Comparison of ENCODE assay signal across 1 cellular context in genomic region chr2:240230424-240230945, GRCh38.
TF ChIP-seq lines count a peak whose summit lies in the region.

No MANE protein-coding gene starts in this region.

TF ChIP-seq in IMR-90, 13 proteins besides CTCF, POLR2A, EP300 and RAD21 (continued from another document):
- TF ChIP-seq FOS (IDR thresholded peaks at IDR 0.05; ENCODE audit: low read depth, low read length): no peak
- TF ChIP-seq NFE2L2 (IDR thresholded peaks at IDR 0.05; ENCODE audit: low read depth, low read length): no peak
- TF ChIP-seq MAZ (IDR thresholded peaks at IDR 0.05; ENCODE audit: borderline replicate concordance, low read depth, low read length): no peak
- TF ChIP-seq SMC3 (IDR thresholded peaks at IDR 0.05; ENCODE audit: low read depth, low read length): no peak
